8 cellular contexts compared by ENCODE assay signal in the genomic region with DNA sequence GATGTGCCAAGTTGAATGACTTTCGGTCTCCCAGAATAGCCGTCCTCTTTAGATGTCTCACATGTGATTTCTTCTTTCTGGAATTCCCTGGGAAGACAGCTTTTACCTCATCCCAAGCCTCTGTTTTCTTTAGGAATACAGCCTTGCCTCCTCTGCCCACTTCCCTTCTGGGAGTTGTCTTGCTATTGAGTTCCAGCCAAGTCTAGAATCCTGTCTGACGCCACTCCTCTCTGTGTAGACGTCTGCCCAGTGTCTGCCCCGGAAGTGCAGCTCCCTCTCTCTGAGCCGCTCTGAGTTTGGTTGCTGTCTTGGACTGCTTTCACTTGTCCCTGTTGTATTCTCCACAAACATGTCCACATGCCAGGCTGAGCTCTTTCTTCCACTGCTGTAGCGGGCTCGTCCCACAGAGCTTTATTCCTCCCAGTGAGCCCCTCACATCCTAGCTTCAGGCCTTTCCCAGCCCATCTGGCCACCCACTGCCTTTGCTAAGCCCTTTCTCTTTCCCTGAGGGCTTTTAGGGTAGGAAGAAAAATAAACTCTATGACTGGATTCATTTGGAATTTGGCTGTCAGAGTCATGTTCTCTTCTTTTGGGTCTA. TPM values are rescaled to one million over a fixed set of nuclear protein-coding genes. Genes with fewer than 3 reads are reported as not detected.
DNase-seq lines count a peak whose midpoint lies in the region; ATAC-seq and TF ChIP-seq lines count a peak whose summit lies in the region.

No MANE protein-coding gene starts in this region.

- no peaks in the 10 kb centered on the region for H3K79me2 ChIP-seq in GM23248 (ENCODE audit: insufficient read depth)

- no peaks in the 10 kb centered on the region for H4K20me1 ChIP-seq in GM23248 (ENCODE audit: insufficient read depth)

- in situ Hi-C loops in GM23248 (cut with MboI): no loop called here

- H3K9me3 ChIP-seq in GM23248 (ENCODE audit: low read depth) (no peaks in the 10 kb centered on the region), right atrium auricular region (peaks cover 0 to 7% of the 10 kb centered on the region in 2 donors), skeletal muscle satellite cell (replicated peaks; ENCODE audit: low read length) (no peaks in the 10 kb centered on the region)

- no peak for TF ChIP-seq CTCF in right atrium auricular region (IDR thresholded peaks at IDR 0.05)

- H3K4me1 ChIP-seq in GM23248 (ENCODE audit: insufficient read depth) (peaks cover 32% of the 10 kb centered on the region), right atrium auricular region (peaks cover 0 to 19% of the 10 kb centered on the region in 2 donors), skeletal muscle satellite cell (ENCODE audit: control insufficient read depth, insufficient read depth, low read length) (peaks cover 38% of the 10 kb centered on the region)

- H3K9ac ChIP-seq in GM23248: peak overlapping the region; percentile 70
- H3K9ac ChIP-seq in skeletal muscle satellite cell (ENCODE audit: low read depth, low read length): peak overlapping the region; percentile 77

- WGBS in GM23248 (ENCODE audit: low coverage in 1 of 2, low lambda C conversion rate in 2 of 2, missing lambda C conversion rate in 2 of 2), 2 experiments: 0 to 1% methylated on average over 8 of the region's 8 CpGs

- H3K27me3 ChIP-seq in GM23248 (replicated peaks; ENCODE audit: insufficient read depth): no peaks in the 10 kb centered on the region
- no peaks in the 10 kb centered on the region for H3K27me3 ChIP-seq in right atrium auricular region
- no peaks in the 10 kb centered on the region for H3K27me3 ChIP-seq in skeletal muscle satellite cell (ENCODE audit: control insufficient read depth, insufficient read depth, low read length)

- peak overlapping the region; percentile 85 for H2AFZ ChIP-seq in GM23248

- ATAC-seq in GM19035 (IDR thresholded peaks at IDR 0.05; ENCODE audit: unreplicated experiment): no peak
- ATAC-seq in HG03039 (IDR thresholded peaks at IDR 0.05; ENCODE audit: unreplicated experiment): no peak

- H3K4me2 ChIP-seq in GM23248 (ENCODE audit: unreplicated experiment) (peak overlapping the region; percentile 74), skeletal muscle satellite cell (ENCODE audit: low read length) (peak overlapping the region; percentile 74)

- peak; percentile 96 for DNase-seq in GM23248
- DNase-seq in anterior cingulate cortex (lab: John Stamatoyannopoulos, UW): peak in 33 of 58 donors; percentile 2 to 53 (median 20)
- peak; percentile 86 for DNase-seq in right atrium auricular region (ENCODE audit: low spot score)
- no peak for DNase-seq in NCI-H2171 (lab: John Stamatoyannopoulos, UW)
- no peak for DNase-seq in ecto neural progenitor cell (ENCODE audit: low spot score)

- H3K4me3 ChIP-seq in GM23248 (peak overlapping the region; percentile 64), right atrium auricular region (peak overlapping the region in 1 of 2 donors; percentile 1), skeletal muscle satellite cell (ENCODE audit: low read length) (peak overlapping the region; percentile 52)

- H3F3A ChIP-seq in GM23248 (ENCODE audit: insufficient read depth): peaks cover 37% of the 10 kb centered on the region

- H3K27ac ChIP-seq in GM23248 (peak overlapping the region; percentile 93), right atrium auricular region (peak overlapping the region; percentile 70 to 71)

- no peaks in the 10 kb centered on the region for H3K9me2 ChIP-seq in GM23248 (ENCODE audit: insufficient read depth)

- H3K36me3 ChIP-seq in GM23248 (ENCODE audit: low read depth) (no peaks in the 10 kb centered on the region), right atrium auricular region (no peaks in the 10 kb centered on the region), skeletal muscle satellite cell (ENCODE audit: insufficient read depth, low read length) (no peaks in the 10 kb centered on the region)

RNA-seq across cellular contexts. Expression of gene IGFBP7, which starts 9.0 kb away (rescaled TPM):
- 949 and 951 TPM in 2 replicates for total RNA-seq in GM23248 (2014; rRNA removed; shearing (Covaris generic))
- polyA plus RNA-seq in GM23248 (2016; fragmentation: Nextera tagmentation; extraction: Ambion mirVana): 1,347 and 1,359 TPM in 2 replicates
- total RNA-seq in right atrium auricular region: 100 to 1,000 TPM; 866 to 898 TPM
- total RNA-seq in skeletal muscle satellite cell (2012; rRNA removed): 29.9 and 36.7 TPM in 2 replicates

Comparison
In these comparisons a context has a peak if more than half of its experiments do, and no peak if none do; other contexts are left out.
1. DNase-seq: peak in GM23248 (single experiment), anterior cingulate cortex (33 of 58) and right atrium auricular region (single experiment); none in NCI-H2171 (single experiment) and ecto neural progenitor cell (single experiment).